Comparison of ENCODE assay signal across 25 cellular contexts in genomic region chr10:120503695-120504094, GRCh38. TPM values are rescaled to one million over a fixed set of nuclear protein-coding genes. Genes with fewer than 3 reads are reported as not detected.
DNase-seq lines count a peak whose midpoint lies in the region; ATAC-seq and TF ChIP-seq lines count a peak whose summit lies in the region.
"Had no signal": no experiment of that assay in that cellular context is flagged by ENCODE, and none has a peak within 500 bp of the region (broad histone marks: within the 10 kb centered on the region; RNA-seq: fewer than 3 reads in every experiment).

No MANE protein-coding gene starts in this region.

- TF ChIP-seq CTCF in fibroblast of the aortic adventitia (IDR thresholded peaks at IDR 0.05; ENCODE audit: insufficient read depth, low read length) (no peak), esophagus muscularis mucosa (IDR thresholded peaks at IDR 0.05) (no peak)

- no peaks in the 10 kb centered on the region for H3K9me3 ChIP-seq in BLaER1
- H3K9me3 ChIP-seq in esophagus muscularis mucosa, result no peaks in the 10 kb centered on the region
- H3K9me3 ChIP-seq: A549, body of pancreas, right atrium auricular region, SJSA1 had no signal

- DNase-seq in fibroblast of the aortic adventitia (ENCODE audit: low read depth) (peak; percentile 48), head of caudate nucleus (no peak), left ventricle myocardium superior (no peak), T-helper 9 cell (no peak), esophagus muscularis mucosa (ENCODE audit: extremely low spot score) (no peak)
- DNase-seq: activated CD4-positive, CD25-positive, alpha-beta regulatory T cell; activated CD8-positive, alpha-beta T cell treated with anti-CD3 and anti-CD28 coated beads for 36 hours; activated naive CD4-positive, alpha-beta T cell treated with anti-CD3 and anti-CD28 coated beads for 36 hours; activated T-cell treated with anti-CD3 and anti-CD28 coated beads, Interleukin-2, amount 50 U/mL, for 24 hours; body of pancreas; DMS153; foreskin melanocyte; NCI-H1417; NCI-H774 had no signal

- H3K27ac ChIP-seq in BLaER1 (no peak overlapping the region), esophagus muscularis mucosa (replicated peaks in 1 of 4) (no peak overlapping the region)
- H3K27ac ChIP-seq: A549, body of pancreas, C4-2B, coronary artery, right atrium auricular region had no signal

- WGBS in esophagus muscularis mucosa, result 38% methylated on average over 3 of the region's 3 CpGs

- intact Hi-C loops in head of caudate nucleus (cut with DNase I) (no loop called here), left ventricle myocardium superior (cut with micrococcal nuclease) (no loop called here), esophagus muscularis mucosa (cut with DNase I) (no loop called here)

- no peaks in the 10 kb centered on the region; the same call in 1 of the 2 replicates for H4K20me1 ChIP-seq in BLaER1

- H3K4me3 ChIP-seq in BLaER1 (no peak overlapping the region), fibroblast of the aortic adventitia (ENCODE audit: low read depth, low read length) (no peak overlapping the region), esophagus muscularis mucosa (no peak overlapping the region)
- H3K4me3 ChIP-seq: A549, body of pancreas, coronary artery, right atrium auricular region, SJSA1 had no signal

- ATAC-seq in GM18511 (IDR thresholded peaks at IDR 0.05; ENCODE audit: unreplicated experiment) (peak; percentile 2), SK-N-SH treated with all-trans-retinoic acid at 6 μM for 48 hours (no peak), left ventricle myocardium superior (no peak)
- ATAC-seq: A549; activated CD8-positive, alpha-beta T cell treated with anti-CD3 and anti-CD28 coated beads for 36 hours; body of pancreas had no signal

- H3K36me3 ChIP-seq in BLaER1, result no peaks in the 10 kb centered on the region
- H3K36me3 ChIP-seq in esophagus muscularis mucosa, result no peaks in the 10 kb centered on the region
- H3K36me3 ChIP-seq: right atrium auricular region had no signal

- H3K27me3 ChIP-seq in BLaER1 (no peaks in the 10 kb centered on the region), esophagus muscularis mucosa (peaks cover 0 to 9% (median 0%) of the 10 kb centered on the region in 4 donors)
- H3K27me3 ChIP-seq: body of pancreas, right atrium auricular region, SJSA1 had no signal

- H3K4me1 ChIP-seq in BLaER1 (peaks cover 8% of the 10 kb centered on the region; the same call in 1 of the 2 replicates), esophagus muscularis mucosa (no peaks in the 10 kb centered on the region)
- H3K4me1 ChIP-seq: A549, body of pancreas, right atrium auricular region had no signal

- no peak for TF ChIP-seq POLR2A in esophagus muscularis mucosa (IDR thresholded peaks at IDR 0.05; ENCODE audit: low read depth)

- no peak for TF ChIP-seq EP300 in esophagus muscularis mucosa (IDR thresholded peaks at IDR 0.05)

- H3K9ac ChIP-seq in BLaER1, result no peak overlapping the region

- peak overlapping the region; percentile 3; the same call in 1 of the 2 replicates for H3K4me2 ChIP-seq in BLaER1
- H3K4me2 ChIP-seq: A549 had no signal

TF ChIP-seq in SK-N-SH treated with all-trans-retinoic acid at 6 μM for 48 hours, 23 proteins besides CTCF, POLR2A, EP300 and RAD21:
- TF ChIP-seq, protein P1, sequence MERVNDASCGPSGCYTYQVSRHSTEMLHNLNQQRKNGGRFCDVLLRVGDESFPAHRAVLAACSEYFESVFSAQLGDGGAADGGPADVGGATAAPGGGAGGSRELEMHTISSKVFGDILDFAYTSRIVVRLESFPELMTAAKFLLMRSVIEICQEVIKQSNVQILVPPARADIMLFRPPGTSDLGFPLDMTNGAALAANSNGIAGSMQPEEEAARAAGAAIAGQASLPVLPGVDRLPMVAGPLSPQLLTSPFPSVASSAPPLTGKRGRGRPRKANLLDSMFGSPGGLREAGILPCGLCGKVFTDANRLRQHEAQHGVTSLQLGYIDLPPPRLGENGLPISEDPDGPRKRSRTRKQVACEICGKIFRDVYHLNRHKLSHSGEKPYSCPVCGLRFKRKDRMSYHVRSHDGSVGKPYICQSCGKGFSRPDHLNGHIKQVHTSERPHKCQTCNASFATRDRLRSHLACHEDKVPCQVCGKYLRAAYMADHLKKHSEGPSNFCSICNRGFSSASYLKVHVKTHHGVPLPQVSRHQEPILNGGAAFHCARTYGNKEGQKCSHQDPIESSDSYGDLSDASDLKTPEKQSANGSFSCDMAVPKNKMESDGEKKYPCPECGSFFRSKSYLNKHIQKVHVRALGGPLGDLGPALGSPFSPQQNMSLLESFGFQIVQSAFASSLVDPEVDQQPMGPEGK (CRISPR knock-in tag; IDR thresholded peaks at IDR 0.05; ENCODE audit: borderline replicate concordance), result no peak
- TF ChIP-seq RARB (CRISPR knock-in tag; IDR thresholded peaks at IDR 0.05) (no peak), CREB5 (CRISPR knock-in tag; IDR thresholded peaks at IDR 0.05; ENCODE audit: low read depth) (no peak), BACH2 (CRISPR knock-in tag; IDR thresholded peaks at IDR 0.05; ENCODE audit: borderline replicate concordance) (no peak), ZFP3 (CRISPR knock-in tag; IDR thresholded peaks at IDR 0.05) (no peak), OSR1 (CRISPR knock-in tag; IDR thresholded peaks at IDR 0.05) (no peak), TCF4 (CRISPR knock-in tag; IDR thresholded peaks at IDR 0.05; ENCODE audit: borderline replicate concordance) (0 out of 2 replicates have a peak, but pooled peaks have one; percentile 12)

RNA-seq across cellular contexts. Expression of gene PLPP4, which starts 46.7 kb away (rescaled TPM):
- total RNA-seq in fibroblast of the aortic adventitia (ENCODE audit: low replicate concordance), result 7.5 TPM in 1 of 2 replicates, not detected in the other
- total RNA-seq in left ventricle myocardium superior, result not detected
- 1 to 10 TPM in 2 of 4 donors, under 1 TPM in 2; 0.84 to 2.1 (median 1.3) TPM for total RNA-seq in esophagus muscularis mucosa
- total RNA-seq: activated CD8-positive, alpha-beta T cell treated with anti-CD3 and anti-CD28 coated beads for 36 hours; activated naive CD4-positive, alpha-beta T cell treated with anti-CD3 and anti-CD28 coated beads for 36 hours; mononuclear cell; neural crest cell; right atrium auricular region; T-helper 2 cell treated with Interferon-gamma antibody and Interleukin-4, amounts not matched to agents 100 ng/mL and 5 ng/mL, for 36 hours had no signal
